In genomic region chr17:79618383-79619067, GRCh38 we compare ENCODE assay signal across 21 cellular contexts. TPM values are rescaled to one million over a fixed set of nuclear protein-coding genes. Genes with fewer than 3 reads are reported as not detected.
DNase-seq lines count a peak whose midpoint lies in the region; ATAC-seq and TF ChIP-seq lines count a peak whose summit lies in the region.
"Had no signal": no experiment of that assay in that cellular context is flagged by ENCODE, and none has a peak within 500 bp of the region (broad histone marks: within the 10 kb centered on the region; RNA-seq: fewer than 3 reads in every experiment).

No MANE protein-coding gene starts in this region.

- CTCF ChIA-PET in activated naive CD4-positive, alpha-beta T cell treated with anti-CD3 and anti-CD28 coated beads, Interleukin-2, amount 10 ng/mL, durations not matched to agents 7 days and 5 days (lab: Charles Lee): no interaction called here
- CTCF ChIA-PET in activated naive CD4-positive, alpha-beta T cell treated with anti-CD3 and anti-CD28 coated beads for 36 hours (lab: Charles Lee): no interaction called here

- TF ChIP-seq EP300 in sigmoid colon (IDR thresholded peaks at IDR 0.05): no peak

- no peak overlapping the region for H3K4me3 Mint-ChIP-seq in activated naive CD4-positive, alpha-beta T cell treated with anti-CD3 and anti-CD28 coated beads, Interleukin-2, amount 10 ng/mL, durations not matched to agents 7 days and 5 days
- no peak overlapping the region for H3K4me3 Mint-ChIP-seq in activated naive CD4-positive, alpha-beta T cell treated with anti-CD3 and anti-CD28 coated beads for 36 hours
- H3K4me3 Mint-ChIP-seq: activated CD4-positive, alpha-beta T cell treated with anti-CD3 and anti-CD28 coated beads, Interleukin-2, amount 10 ng/mL, durations not matched to agents 24 days and 14 days; activated T-cell treated with anti-CD3 and anti-CD28 coated beads, Interleukin-2, amount 50 U/mL, for 72 hours; stimulated activated naive CD8-positive, alpha-beta T cell treated with anti-CD3 and anti-CD28 coated beads, Interleukin-15, amount 100 ng/mL, for 72 hours had no signal

- no peak overlapping the region for H3K4me3 ChIP-seq in sigmoid colon
- H3K4me3 ChIP-seq: colonic mucosa, prostate gland had no signal

- intact Hi-C loops in activated naive CD4-positive, alpha-beta T cell treated with anti-CD3 and anti-CD28 coated beads for 36 hours (cut with micrococcal nuclease): no loop called here
- intact Hi-C loops in head of caudate nucleus (cut with DNase I) (no loop called here), sigmoid colon (cut with DNase I) (no loop called here)

- TF ChIP-seq CTCF in sigmoid colon (IDR thresholded peaks at IDR 0.05): no peak

- no peak for ATAC-seq in HG02678 (IDR thresholded peaks at IDR 0.05; ENCODE audit: unreplicated experiment)
- ATAC-seq: activated T-cell treated with anti-CD3 and anti-CD28 coated beads, Interleukin-2, amount 50 U/mL, for 72 hours; HCT116; stimulated activated naive CD8-positive, alpha-beta T cell treated with anti-CD3 and anti-CD28 coated beads, Interleukin-15, amount 100 ng/mL, for 72 hours had no signal

- peaks cover 0 to 28% (median 9%) of the 10 kb centered on the region in 4 donors for H3K4me1 ChIP-seq in sigmoid colon
- H3K4me1 ChIP-seq: colonic mucosa, prostate gland had no signal

- WGBS in sigmoid colon, 2 donors: 55 to 63% methylated on average over 20 of the region's 20 CpGs

- H3K27ac Mint-ChIP-seq in activated naive CD4-positive, alpha-beta T cell treated with anti-CD3 and anti-CD28 coated beads, Interleukin-2, amount 10 ng/mL, durations not matched to agents 7 days and 5 days: no peak overlapping the region
- no peak overlapping the region for H3K27ac Mint-ChIP-seq in activated naive CD4-positive, alpha-beta T cell treated with anti-CD3 and anti-CD28 coated beads for 36 hours
- H3K27ac Mint-ChIP-seq: activated CD4-positive, alpha-beta T cell treated with anti-CD3 and anti-CD28 coated beads, Interleukin-2, amount 10 ng/mL, durations not matched to agents 24 days and 14 days; activated T-cell treated with anti-CD3 and anti-CD28 coated beads, Interleukin-2, amount 50 U/mL, for 72 hours; stimulated activated naive CD8-positive, alpha-beta T cell treated with anti-CD3 and anti-CD28 coated beads, Interleukin-15, amount 100 ng/mL, for 72 hours had no signal

- peaks cover 11% of the 10 kb centered on the region for H3K9me3 Mint-ChIP-seq in activated naive CD4-positive, alpha-beta T cell treated with anti-CD3 and anti-CD28 coated beads, Interleukin-2, amount 10 ng/mL, durations not matched to agents 7 days and 5 days
- peaks cover 3% of the 10 kb centered on the region for H3K9me3 Mint-ChIP-seq in activated naive CD4-positive, alpha-beta T cell treated with anti-CD3 and anti-CD28 coated beads for 36 hours
- H3K9me3 Mint-ChIP-seq: stimulated activated naive CD8-positive, alpha-beta T cell treated with anti-CD3 and anti-CD28 coated beads, Interleukin-15, amount 100 ng/mL, for 72 hours had no signal

- no peaks in the 10 kb centered on the region for H3K36me3 ChIP-seq in sigmoid colon
- H3K36me3 ChIP-seq: colonic mucosa, prostate gland had no signal

- no peak overlapping the region for H3K27ac ChIP-seq in sigmoid colon
- H3K27ac ChIP-seq: colonic mucosa, prostate gland had no signal

- peak; percentile 5 for DNase-seq in activated naive CD4-positive, alpha-beta T cell treated with anti-CD3 and anti-CD28 coated beads, Interleukin-2, amount 10 ng/mL, durations not matched to agents 7 days and 5 days
- DNase-seq in activated naive CD4-positive, alpha-beta T cell treated with anti-CD3 and anti-CD28 coated beads for 36 hours: no peak
- peak; percentile 5 for DNase-seq in NCI-H187 treated with DMSO at 0.1 percent for 48 hours (lab: John Stamatoyannopoulos, UW)
- DNase-seq in head of caudate nucleus: peak in 37 of 42 donors; percentile 12 to 81 (median 50)
- peak; percentile 44 for DNase-seq in sigmoid colon
- DNase-seq in CD1c-positive myeloid dendritic cell (ENCODE audit: extremely low spot score): no peak
- no peak for DNase-seq in NCI-H1092 treated with DMSO at 0.1 percent for 48 hours (lab: John Stamatoyannopoulos, UW)
- DNase-seq: activated CD4-positive, alpha-beta T cell treated with anti-CD3 and anti-CD28 coated beads, Interleukin-2, amount 10 ng/mL, durations not matched to agents 24 days and 14 days; activated T-cell treated with anti-CD3 and anti-CD28 coated beads, Interleukin-2, amount 50 U/mL, for 72 hours; colonic mucosa; erythroblast; GDM1; IMR-90; SIG-M5; stimulated activated CD4-positive, alpha-beta T cell treated with anti-CD3 and anti-CD28 coated beads, Interleukin-15, amount 100 ng/mL, for 24 hours; stimulated activated naive CD8-positive, alpha-beta T cell treated with anti-CD3 and anti-CD28 coated beads, Interleukin-15, amount 100 ng/mL, for 72 hours; T-helper 9 cell had no signal

- H3K27me3 Mint-ChIP-seq in activated naive CD4-positive, alpha-beta T cell treated with anti-CD3 and anti-CD28 coated beads, Interleukin-2, amount 10 ng/mL, durations not matched to agents 7 days and 5 days: peaks cover 26% of the 10 kb centered on the region
- H3K27me3 Mint-ChIP-seq in activated naive CD4-positive, alpha-beta T cell treated with anti-CD3 and anti-CD28 coated beads for 36 hours (ENCODE audit: low read depth): peaks cover 9% of the 10 kb centered on the region

- no peaks in the 10 kb centered on the region for H3K9me3 ChIP-seq in sigmoid colon
- H3K9me3 ChIP-seq: colonic mucosa, prostate gland had no signal

- H3K27me3 ChIP-seq in sigmoid colon: no peaks in the 10 kb centered on the region
- H3K27me3 ChIP-seq: colonic mucosa had no signal

- H3K4me1 Mint-ChIP-seq in activated naive CD4-positive, alpha-beta T cell treated with anti-CD3 and anti-CD28 coated beads, Interleukin-2, amount 10 ng/mL, durations not matched to agents 7 days and 5 days: no peaks in the 10 kb centered on the region
- H3K4me1 Mint-ChIP-seq in activated naive CD4-positive, alpha-beta T cell treated with anti-CD3 and anti-CD28 coated beads for 36 hours (ENCODE audit: low read depth): no peaks in the 10 kb centered on the region
- H3K4me1 Mint-ChIP-seq: activated CD4-positive, alpha-beta T cell treated with anti-CD3 and anti-CD28 coated beads, Interleukin-2, amount 10 ng/mL, durations not matched to agents 24 days and 14 days; stimulated activated naive CD8-positive, alpha-beta T cell treated with anti-CD3 and anti-CD28 coated beads, Interleukin-15, amount 100 ng/mL, for 72 hours had no signal

- no peaks in the 10 kb centered on the region for H3K36me3 Mint-ChIP-seq in activated naive CD4-positive, alpha-beta T cell treated with anti-CD3 and anti-CD28 coated beads, Interleukin-2, amount 10 ng/mL, durations not matched to agents 7 days and 5 days
- no peaks in the 10 kb centered on the region for H3K36me3 Mint-ChIP-seq in activated naive CD4-positive, alpha-beta T cell treated with anti-CD3 and anti-CD28 coated beads for 36 hours (ENCODE audit: low read depth)

- TF ChIP-seq POLR2A in sigmoid colon (IDR thresholded peaks at IDR 0.05): no peak

RNA-seq across cellular contexts. Expression of gene RBFOX3, which starts 7.7 kb away (rescaled TPM):
- total RNA-seq in activated naive CD4-positive, alpha-beta T cell treated with anti-CD3 and anti-CD28 coated beads for 36 hours: not detected
- total RNA-seq in sigmoid colon: 10 to 100 TPM; 30.1 to 82.9 (median 49.5) TPM
- 1 to 10 TPM in 2 of 3 donors, not detected in 1; 1.2 to 2.4 TPM for polyA plus RNA-seq in sigmoid colon
- total RNA-seq: activated CD4-positive, alpha-beta T cell treated with anti-CD3 and anti-CD28 coated beads, Interleukin-2, amount 10 ng/mL, durations not matched to agents 24 days and 14 days; glomerular endothelial cell; IMR-90 had no signal

Comparison
In these comparisons a context has a peak if more than half of its experiments do, and no peak if none do; other contexts are left out.
1. DNase-seq: peak in activated naive CD4-positive, alpha-beta T cell treated with anti-CD3 and anti-CD28 coated beads, Interleukin-2, amount 10 ng/mL, durations not matched to agents 7 days and 5 days (single experiment), NCI-H187 treated with DMSO at 0.1 percent for 48 hours (single experiment), head of caudate nucleus (37 of 42) and sigmoid colon (single experiment); none in activated naive CD4-positive, alpha-beta T cell treated with anti-CD3 and anti-CD28 coated beads for 36 hours (single experiment), CD1c-positive myeloid dendritic cell (single experiment) and NCI-H1092 treated with DMSO at 0.1 percent for 48 hours (single experiment).
2. RNA of gene RBFOX3, which starts 7.7 kb away (total RNA-seq): 30.1 to 82.9 TPM in sigmoid colon; not detected in activated naive CD4-positive, alpha-beta T cell treated with anti-CD3 and anti-CD28 coated beads for 36 hours; every median in the first group is over 10 times any median in the second.